In genomic region chr5:141617128-141617527, GRCh38 we compare ENCODE assay signal across 1 cellular context.
TF ChIP-seq lines count a peak whose summit lies in the region.

No MANE protein-coding gene starts in this region.

TF ChIP-seq in WTC11, 78 proteins besides CTCF, POLR2A, EP300 and RAD21 (continued from another document):
- TF ChIP-seq ATF2 (CRISPR knock-in tag; IDR thresholded peaks at IDR 0.05; ENCODE audit: borderline replicate concordance, low read depth) (no peak), IRF2 (CRISPR knock-in tag; IDR thresholded peaks at IDR 0.05; ENCODE audit: borderline replicate concordance, low read depth) (no peak), CREM (CRISPR knock-in tag; IDR thresholded peaks at IDR 0.05) (no peak), NFYB (CRISPR knock-in tag; conservative IDR thresholded peaks at IDR 0.05; ENCODE audit: low read depth) (no peak), ZBTB43 (CRISPR knock-in tag; IDR thresholded peaks at IDR 0.05) (no peak)
